ENCODE assay signal across 10 cellular contexts in the genomic region with DNA sequence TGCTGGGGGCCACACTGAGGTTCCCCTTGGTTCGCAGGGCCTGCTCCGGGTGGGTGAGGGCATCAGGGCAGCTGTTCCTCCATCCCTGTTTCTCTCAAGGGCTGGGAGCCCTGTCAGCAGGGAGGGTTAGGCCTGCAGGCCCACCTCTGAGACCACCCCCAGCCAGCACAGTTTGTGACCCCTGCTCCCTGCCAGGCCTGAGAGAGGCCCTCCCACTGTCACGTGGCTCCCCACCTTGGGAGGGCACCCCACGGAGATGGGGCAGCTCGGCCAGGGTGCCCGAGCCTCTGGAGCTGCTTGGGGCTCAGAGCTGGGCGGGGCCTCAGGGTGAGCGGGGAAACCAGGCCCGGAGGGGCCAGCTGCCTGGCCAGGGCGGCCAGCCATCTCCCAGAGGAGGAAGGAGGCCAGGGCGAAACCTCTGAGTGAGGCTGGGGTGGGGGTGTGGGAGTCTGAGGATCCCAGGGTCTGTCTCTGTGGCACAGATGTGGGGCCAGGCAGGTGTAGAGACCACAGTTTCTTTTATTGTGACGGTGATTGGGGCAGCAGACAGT. TPM values are rescaled to one million over a fixed set of nuclear protein-coding genes. Genes with fewer than 3 reads are reported as not detected.
"Had no signal": no experiment of that assay in that cellular context is flagged by ENCODE, and none has a peak within 500 bp of the region (broad histone marks: within the 10 kb centered on the region; RNA-seq: fewer than 3 reads in every experiment).

No MANE protein-coding gene starts in this region.

- H3K4me2 ChIP-seq: KMS-11 had no signal

- H3K4me3 Mint-ChIP-seq: H9, HFFc6, IgD-negative memory B cell had no signal

- H2AFZ ChIP-seq: GM23248 had no signal

- H3K9ac ChIP-seq: GM23248, KMS-11 had no signal

- H3K9me3 Mint-ChIP-seq: H9, HFFc6, IgD-negative memory B cell had no signal

- H3K4me1 Mint-ChIP-seq: H9, IgD-negative memory B cell had no signal

- DNase-seq: GM23248, GOT3, H9, HCEC 1CT, HFFc6, KBM-7 had no signal

- H3K27ac ChIP-seq: GM23248, KMS-11 had no signal

- H3K36me3 Mint-ChIP-seq: IgD-negative memory B cell had no signal

- H3K27ac Mint-ChIP-seq: HFFc6, IgD-negative memory B cell had no signal

- H3K4me3 ChIP-seq: GM23248 had no signal

RNA-seq across cellular contexts. Expression of a gene that starts 2.5 kb away (rescaled TPM):
- total RNA-seq: GM23248, H4, H9, HFFc6, HT-29 had no signal
- polyA plus RNA-seq: GM23248, IgD-negative memory B cell had no signal

RNA-seq across cellular contexts. Expression of a gene that starts 8.1 kb away (rescaled TPM):
- total RNA-seq: GM23248, H4, H9, HFFc6 had no signal
- polyA plus RNA-seq: GM23248, IgD-negative memory B cell had no signal

RNA-seq across cellular contexts. Expression of a gene that starts 24.3 kb away (rescaled TPM):
- total RNA-seq: GM23248 had no signal
- polyA plus RNA-seq: IgD-negative memory B cell had no signal
